ENCODE assay signal across 26 cellular contexts in the genomic region with DNA sequence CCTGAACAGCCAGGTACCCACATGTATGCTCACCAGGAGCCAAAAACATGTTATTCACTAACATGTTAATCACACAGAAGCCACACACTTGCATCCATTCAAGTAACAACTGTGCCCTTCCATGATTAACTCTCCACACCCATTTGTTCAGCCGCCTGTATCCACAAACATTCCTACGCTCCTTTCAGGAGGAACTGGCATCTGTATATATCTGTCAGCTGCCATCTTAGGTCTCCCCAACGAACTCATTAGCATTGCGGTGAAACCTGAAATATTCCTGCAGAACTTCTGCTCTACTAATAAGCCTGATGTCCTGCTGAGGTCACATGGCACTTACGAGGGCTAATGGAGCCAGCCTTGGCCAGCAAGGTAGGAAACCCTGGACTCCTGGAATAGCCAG.
"Had no signal": no experiment of that assay in that cellular context is flagged by ENCODE, and none has a peak within 500 bp of the region (broad histone marks: within the 10 kb centered on the region; RNA-seq: fewer than 3 reads in every experiment).

No MANE protein-coding gene starts in this region.

- H3K36me3 ChIP-seq: colonic mucosa, gastroesophageal sphincter, lower lobe of right lung, ovary, sigmoid colon, spleen, transverse colon, upper lobe of right lung, uterus had no signal

- H3K27ac ChIP-seq: colonic mucosa, epithelial cell of prostate, gastroesophageal sphincter, lower lobe of right lung, ovary, sigmoid colon, skin epidermis, spleen, transverse colon, upper lobe of right lung, uterus had no signal

- H3K4me3 ChIP-seq: colonic mucosa, gastroesophageal sphincter, lower lobe of right lung, ovary, sigmoid colon, skin epidermis, spleen, transverse colon, upper lobe of right lung, uterus had no signal

- H3K4me1 ChIP-seq: colonic mucosa, gastroesophageal sphincter, lower lobe of right lung, sigmoid colon, spleen, transverse colon, upper lobe of right lung, uterus had no signal

- ATAC-seq: esophagus mucosa; gastroesophageal sphincter; left colon; left ventricle myocardium superior; lower lobe of right lung; naive thymus-derived CD8-positive, alpha-beta T cell; right cardiac atrium; stimulated activated naive B cell treated with anti-CD40 and anti-IgM and Interleukin-4, amounts not matched to agents 10 μg/mL and 1 μg/mL and 100 μg/mL, for 72 hours; upper lobe of right lung had no signal

- DNase-seq: central memory CD4-positive, alpha-beta T cell; colonic mucosa; effector CD8-positive, alpha-beta T cell; endodermal cell; foreskin fibroblast; glutamatergic neuron; hypothalamus; kidney; left colon; left ventricle myocardium superior; lower lobe of right lung; naive thymus-derived CD8-positive, alpha-beta T cell; occipital lobe; ovary; right cardiac atrium; sigmoid colon; spleen; stimulated activated CD4-positive, alpha-beta T cell treated with anti-CD3 and anti-CD28 coated beads, Interleukin-4, amount 100 ng/mL, for 4 hours; stimulated activated naive B cell treated with anti-CD40 and anti-IgM and Interleukin-4, amounts not matched to agents 10 μg/mL and 1 μg/mL and 100 μg/mL, for 72 hours; transverse colon; upper lobe of right lung; uterus had no signal

- H3K27me3 ChIP-seq: colonic mucosa, ovary, upper lobe of right lung, uterus had no signal

- H3K9me3 ChIP-seq: colonic mucosa, gastroesophageal sphincter, lower lobe of right lung, ovary, sigmoid colon, spleen, transverse colon, upper lobe of right lung, uterus had no signal
